In genomic region chr22:30425616-30426394, GRCh38 we compare ENCODE assay signal across 1 cellular context.
TF ChIP-seq lines count a peak whose summit lies in the region.

A gene with protein sequence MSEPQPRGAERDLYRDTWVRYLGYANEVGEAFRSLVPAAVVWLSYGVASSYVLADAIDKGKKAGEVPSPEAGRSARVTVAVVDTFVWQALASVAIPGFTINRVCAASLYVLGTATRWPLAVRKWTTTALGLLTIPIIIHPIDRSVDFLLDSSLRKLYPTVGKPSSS (plus strand): TSS chr22:30425768. CDS start chr22:30425880, 112 bp downstream.

TF ChIP-seq in K562, 482 proteins besides CTCF, POLR2A, EP300 and RAD21 (continued from another document and continues in another):
- TF ChIP-seq, protein P1, sequence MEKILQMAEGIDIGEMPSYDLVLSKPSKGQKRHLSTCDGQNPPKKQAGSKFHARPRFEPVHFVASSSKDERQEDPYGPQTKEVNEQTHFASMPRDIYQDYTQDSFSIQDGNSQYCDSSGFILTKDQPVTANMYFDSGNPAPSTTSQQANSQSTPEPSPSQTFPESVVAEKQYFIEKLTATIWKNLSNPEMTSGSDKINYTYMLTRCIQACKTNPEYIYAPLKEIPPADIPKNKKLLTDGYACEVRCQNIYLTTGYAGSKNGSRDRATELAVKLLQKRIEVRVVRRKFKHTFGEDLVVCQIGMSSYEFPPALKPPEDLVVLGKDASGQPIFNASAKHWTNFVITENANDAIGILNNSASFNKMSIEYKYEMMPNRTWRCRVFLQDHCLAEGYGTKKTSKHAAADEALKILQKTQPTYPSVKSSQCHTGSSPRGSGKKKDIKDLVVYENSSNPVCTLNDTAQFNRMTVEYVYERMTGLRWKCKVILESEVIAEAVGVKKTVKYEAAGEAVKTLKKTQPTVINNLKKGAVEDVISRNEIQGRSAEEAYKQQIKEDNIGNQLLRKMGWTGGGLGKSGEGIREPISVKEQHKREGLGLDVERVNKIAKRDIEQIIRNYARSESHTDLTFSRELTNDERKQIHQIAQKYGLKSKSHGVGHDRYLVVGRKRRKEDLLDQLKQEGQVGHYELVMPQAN (IDR thresholded peaks at IDR 0.05; ENCODE audit: borderline replicate concordance), result no peak; the same call in 1 of the 2 replicates
- TF ChIP-seq NFATC3 (IDR thresholded peaks at IDR 0.05) (no peak), ZBTB1 (CRISPR knock-in tag; IDR thresholded peaks at IDR 0.05; ENCODE audit: borderline replicate concordance, low read depth) (peak; percentile 60; the same call in 1 of the 2 replicates), ZNF316 (IDR thresholded peaks at IDR 0.05) (no peak), HDAC6 (IDR thresholded peaks at IDR 0.05; ENCODE audit: low read depth, low read length) (no peak), RAD51 (IDR thresholded peaks at IDR 0.05; ENCODE audit: borderline replicate concordance, low read depth) (no peak), XRCC3 (IDR thresholded peaks at IDR 0.05) (no peak), ZFP36 (IDR thresholded peaks at IDR 0.05; ENCODE audit: low read depth, low read length, partially characterized antibody) (peak; percentile 38), ZNF175 (CRISPR knock-in tag; IDR thresholded peaks at IDR 0.05; ENCODE audit: low read depth) (no peak), TBP (optimal IDR thresholded peaks at IDR 0.05; ENCODE audit: low read depth, low read length) (peak; percentile 31), SUPT5H (IDR thresholded peaks at IDR 0.05) (no peak), LEF1 (IDR thresholded peaks at IDR 0.05) (no peak), TAF1 (IDR thresholded peaks at IDR 0.05; ENCODE audit: control insufficient read depth, extremely low read depth, insufficient read depth, low read length, severe bottlenecking) (peak; percentile 54), CBFB (CRISPR knock-in tag; IDR thresholded peaks at IDR 0.05) (no peak), RBFOX2 (IDR thresholded peaks at IDR 0.05; ENCODE audit: low read depth, low read length) (peak; percentile 82), ZNF165 (CRISPR knock-in tag; IDR thresholded peaks at IDR 0.05; ENCODE audit: borderline replicate concordance) (no peak), EGR1 (conservative IDR thresholded peaks at IDR 0.05) (no peak), BCL6 (CRISPR knock-in tag; IDR thresholded peaks at IDR 0.05) (no peak), GATAD2B (IDR thresholded peaks at IDR 0.05; ENCODE audit: borderline replicate concordance) (no peak), TEAD1 (CRISPR knock-in tag; IDR thresholded peaks at IDR 0.05) (no peak), EP400 (IDR thresholded peaks at IDR 0.05) (peak; percentile 72; the same call in 1 of the 2 replicates), NR2C1 (IDR thresholded peaks at IDR 0.05) (no peak), NR2C1 (tag; IDR thresholded peaks at IDR 0.05) (no peak), PYGO2 (tag; IDR thresholded peaks at IDR 0.05) (no peak), ZNF140 (CRISPR knock-in tag; IDR thresholded peaks at IDR 0.05) (no peak), TAF9B (IDR thresholded peaks at IDR 0.05; ENCODE audit: partially characterized antibody) (no peak), TBL1XR1 (IDR thresholded peaks at IDR 0.05; ENCODE audit: low read length in 2 of 2) (no peak), SRSF7 (optimal IDR thresholded peaks at IDR 0.05; ENCODE audit: low read depth, low read length) (no peak), MGA (IDR thresholded peaks at IDR 0.05) (peak; percentile 77), SIRT6 (IDR thresholded peaks at IDR 0.05; ENCODE audit: low read depth, low read length) (no peak), PCBP1 (IDR thresholded peaks at IDR 0.05; ENCODE audit: low read depth, low read length, poor library complexity, severe bottlenecking) (no peak), PHF8 (IDR thresholded peaks at IDR 0.05; ENCODE audit: borderline replicate concordance, low read length) (peak; percentile 50; the same call in 1 of the 2 replicates)
- TF ChIP-seq, protein P2, sequence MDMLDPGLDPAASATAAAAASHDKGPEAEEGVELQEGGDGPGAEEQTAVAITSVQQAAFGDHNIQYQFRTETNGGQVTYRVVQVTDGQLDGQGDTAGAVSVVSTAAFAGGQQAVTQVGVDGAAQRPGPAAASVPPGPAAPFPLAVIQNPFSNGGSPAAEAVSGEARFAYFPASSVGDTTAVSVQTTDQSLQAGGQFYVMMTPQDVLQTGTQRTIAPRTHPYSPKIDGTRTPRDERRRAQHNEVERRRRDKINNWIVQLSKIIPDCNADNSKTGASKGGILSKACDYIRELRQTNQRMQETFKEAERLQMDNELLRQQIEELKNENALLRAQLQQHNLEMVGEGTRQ (CRISPR knock-in tag; IDR thresholded peaks at IDR 0.05), result peak; percentile 40; the same call in 1 of the 2 replicates
- TF ChIP-seq, protein P3, sequence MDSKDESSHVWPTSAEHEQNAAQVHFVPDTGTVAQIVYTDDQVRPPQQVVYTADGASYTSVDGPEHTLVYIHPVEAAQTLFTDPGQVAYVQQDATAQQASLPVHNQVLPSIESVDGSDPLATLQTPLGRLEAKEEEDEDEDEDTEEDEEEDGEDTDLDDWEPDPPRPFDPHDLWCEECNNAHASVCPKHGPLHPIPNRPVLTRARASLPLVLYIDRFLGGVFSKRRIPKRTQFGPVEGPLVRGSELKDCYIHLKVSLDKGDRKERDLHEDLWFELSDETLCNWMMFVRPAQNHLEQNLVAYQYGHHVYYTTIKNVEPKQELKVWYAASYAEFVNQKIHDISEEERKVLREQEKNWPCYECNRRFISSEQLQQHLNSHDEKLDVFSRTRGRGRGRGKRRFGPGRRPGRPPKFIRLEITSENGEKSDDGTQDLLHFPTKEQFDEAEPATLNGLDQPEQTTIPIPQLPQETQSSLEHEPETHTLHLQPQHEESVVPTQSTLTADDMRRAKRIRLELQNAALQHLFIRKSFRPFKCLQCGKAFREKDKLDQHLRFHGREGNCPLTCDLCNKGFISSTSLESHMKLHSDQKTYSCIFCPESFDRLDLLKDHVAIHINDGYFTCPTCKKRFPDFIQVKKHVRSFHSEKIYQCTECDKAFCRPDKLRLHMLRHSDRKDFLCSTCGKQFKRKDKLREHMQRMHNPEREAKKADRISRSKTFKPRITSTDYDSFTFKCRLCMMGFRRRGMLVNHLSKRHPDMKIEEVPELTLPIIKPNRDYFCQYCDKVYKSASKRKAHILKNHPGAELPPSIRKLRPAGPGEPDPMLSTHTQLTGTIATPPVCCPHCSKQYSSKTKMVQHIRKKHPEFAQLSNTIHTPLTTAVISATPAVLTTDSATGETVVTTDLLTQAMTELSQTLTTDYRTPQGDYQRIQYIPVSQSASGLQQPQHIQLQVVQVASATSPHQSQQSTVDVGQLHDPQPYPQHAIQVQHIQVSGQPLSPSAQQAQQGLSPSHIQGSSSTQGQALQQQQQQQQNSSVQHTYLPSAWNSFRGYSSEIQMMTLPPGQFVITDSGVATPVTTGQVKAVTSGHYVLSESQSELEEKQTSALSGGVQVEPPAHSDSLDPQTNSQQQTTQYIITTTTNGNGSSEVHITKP (IDR thresholded peaks at IDR 0.05; ENCODE audit: partially characterized antibody), result peak; percentile 6
- TF ChIP-seq, protein P4, sequence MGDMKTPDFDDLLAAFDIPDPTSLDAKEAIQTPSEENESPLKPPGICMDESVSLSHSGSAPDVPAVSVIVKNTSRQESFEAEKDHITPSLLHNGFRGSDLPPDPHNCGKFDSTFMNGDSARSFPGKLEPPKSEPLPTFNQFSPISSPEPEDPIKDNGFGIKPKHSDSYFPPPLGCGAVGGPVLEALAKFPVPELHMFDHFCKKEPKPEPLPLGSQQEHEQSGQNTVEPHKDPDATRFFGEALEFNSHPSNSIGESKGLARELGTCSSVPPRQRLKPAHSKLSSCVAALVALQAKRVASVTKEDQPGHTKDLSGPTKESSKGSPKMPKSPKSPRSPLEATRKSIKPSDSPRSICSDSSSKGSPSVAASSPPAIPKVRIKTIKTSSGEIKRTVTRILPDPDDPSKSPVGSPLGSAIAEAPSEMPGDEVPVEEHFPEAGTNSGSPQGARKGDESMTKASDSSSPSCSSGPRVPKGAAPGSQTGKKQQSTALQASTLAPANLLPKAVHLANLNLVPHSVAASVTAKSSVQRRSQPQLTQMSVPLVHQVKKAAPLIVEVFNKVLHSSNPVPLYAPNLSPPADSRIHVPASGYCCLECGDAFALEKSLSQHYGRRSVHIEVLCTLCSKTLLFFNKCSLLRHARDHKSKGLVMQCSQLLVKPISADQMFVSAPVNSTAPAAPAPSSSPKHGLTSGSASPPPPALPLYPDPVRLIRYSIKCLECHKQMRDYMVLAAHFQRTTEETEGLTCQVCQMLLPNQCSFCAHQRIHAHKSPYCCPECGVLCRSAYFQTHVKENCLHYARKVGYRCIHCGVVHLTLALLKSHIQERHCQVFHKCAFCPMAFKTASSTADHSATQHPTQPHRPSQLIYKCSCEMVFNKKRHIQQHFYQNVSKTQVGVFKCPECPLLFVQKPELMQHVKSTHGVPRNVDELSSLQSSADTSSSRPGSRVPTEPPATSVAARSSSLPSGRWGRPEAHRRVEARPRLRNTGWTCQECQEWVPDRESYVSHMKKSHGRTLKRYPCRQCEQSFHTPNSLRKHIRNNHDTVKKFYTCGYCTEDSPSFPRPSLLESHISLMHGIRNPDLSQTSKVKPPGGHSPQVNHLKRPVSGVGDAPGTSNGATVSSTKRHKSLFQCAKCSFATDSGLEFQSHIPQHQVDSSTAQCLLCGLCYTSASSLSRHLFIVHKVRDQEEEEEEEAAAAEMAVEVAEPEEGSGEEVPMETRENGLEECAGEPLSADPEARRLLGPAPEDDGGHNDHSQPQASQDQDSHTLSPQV (IDR thresholded peaks at IDR 0.05), result peak; percentile 75
